ENCODE assay signal across 18 cellular contexts in the genomic region with DNA sequence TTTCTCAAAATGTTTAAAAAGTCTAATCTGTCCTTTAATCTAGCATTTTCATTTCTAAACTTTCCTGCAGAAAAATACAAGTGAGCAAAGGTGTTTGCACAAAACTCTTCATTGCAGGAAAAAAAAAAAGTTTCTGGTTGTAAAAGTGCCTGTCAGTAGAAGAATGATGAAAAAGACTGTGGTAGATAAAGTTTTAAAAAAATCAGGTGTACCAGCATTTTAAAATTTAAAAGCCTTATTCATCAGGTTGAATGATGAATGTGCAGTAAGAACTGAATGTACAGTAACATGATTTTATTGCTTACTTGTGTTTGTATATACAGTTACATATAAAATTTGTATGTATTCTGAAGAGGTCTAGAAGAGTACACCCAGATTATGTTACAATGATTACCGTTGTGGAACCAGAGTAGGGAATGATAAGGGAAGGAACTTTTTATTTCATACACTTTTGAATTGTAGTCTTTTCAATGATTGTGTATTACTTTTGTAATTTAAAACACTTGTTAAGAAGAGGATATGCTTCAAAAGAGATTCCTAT. TPM values are rescaled to one million over a fixed set of nuclear protein-coding genes. Genes with fewer than 3 reads are reported as not detected.
DNase-seq lines count a peak whose midpoint lies in the region; ATAC-seq, FAIRE-seq and TF ChIP-seq lines count a peak whose summit lies in the region.
"Had no signal": no experiment of that assay in that cellular context is flagged by ENCODE, and none has a peak within 500 bp of the region (broad histone marks: within the 10 kb centered on the region; RNA-seq: fewer than 3 reads in every experiment).

No MANE protein-coding gene starts in this region.

- H3K27ac Mint-ChIP-seq in progenitor cell of endocrine pancreas: peak overlapping the region; percentile 9
- H3K27ac Mint-ChIP-seq: HFFc6 had no signal

- no peaks in the 10 kb centered on the region for H3K36me3 ChIP-seq in PC-3 (ENCODE audit: low read depth, low read length)
- H3K36me3 ChIP-seq: BE2C had no signal

- no peaks in the 10 kb centered on the region for H3K9me3 Mint-ChIP-seq in progenitor cell of endocrine pancreas (ENCODE audit: low read depth)
- H3K9me3 Mint-ChIP-seq: HFFc6 had no signal

- peak; percentile 21 for FAIRE-seq in islet of Langerhans (lab: Jason Lieb, UNC)
- FAIRE-seq: HepG2 had no signal

- peaks cover 26% of the 10 kb centered on the region for H3K4me1 Mint-ChIP-seq in progenitor cell of endocrine pancreas (ENCODE audit: low read depth)

- H3K4me3 ChIP-seq in PC-3 (ENCODE audit: low read length): no peak overlapping the region

- no peak overlapping the region for H3K4me3 Mint-ChIP-seq in progenitor cell of endocrine pancreas (ENCODE audit: low read depth)
- H3K4me3 Mint-ChIP-seq: HFFc6 had no signal

- DNase-seq in HEK293T (ENCODE audit: extremely low spot score) (no peak), PC-3 (peak; percentile 12), progenitor cell of endocrine pancreas (ENCODE audit: low spot score, unreplicated experiment) (no peak), KG1 (lab: John Stamatoyannopoulos, UW) (no peak)
- DNase-seq: BE2C, DMS53, GF-D8, HFFc6, KBM-7, NCI-H1105, NCI-H446, NCI-H526, Right ventricle myocardium superior had no signal

- ATAC-seq in PC-3 (peak; percentile 90), HG03159 (IDR thresholded peaks at IDR 0.05; ENCODE audit: unreplicated experiment) (no peak), HG03342 (IDR thresholded peaks at IDR 0.05; ENCODE audit: unreplicated experiment) (no peak)
- ATAC-seq: HepG2 had no signal

- no peaks in the 10 kb centered on the region for H3K27me3 Mint-ChIP-seq in progenitor cell of endocrine pancreas

- no peak overlapping the region for H3K4me2 ChIP-seq in PC-3 (ENCODE audit: low read length)

- H3K9ac ChIP-seq in PC-3 (ENCODE audit: low read length): no peak overlapping the region

- H3F3A ChIP-seq in PC-3 (ENCODE audit: low read length, unreplicated experiment): no peaks in the 10 kb centered on the region

- no peaks in the 10 kb centered on the region for H3K9me2 ChIP-seq in PC-3 (replicated peaks; ENCODE audit: low read length)

- no peak for TF ChIP-seq CTCF in PC-3 (conservative IDR thresholded peaks at IDR 0.05; ENCODE audit: low read depth, low read length)
- TF ChIP-seq CTCF in progenitor cell of endocrine pancreas (IDR thresholded peaks at IDR 0.05; ENCODE audit: unreplicated experiment): no peak

- no peak overlapping the region for H2AFZ ChIP-seq in PC-3 (ENCODE audit: low read length)

- CTCF ChIA-PET in HEK293T (lab: Yijun Ruan, JAX) (no interaction called here), PC-3 (lab: Charles Lee) (no interaction called here)

- no TSS peak for BruUV-seq in PC-3 (replicated peaks; lab: Mats Ljungman, UMichigan)

- no peaks in the 10 kb centered on the region for H3K27me3 ChIP-seq in PC-3 (ENCODE audit: low read length)
- H3K27me3 ChIP-seq: BE2C had no signal

- 0 out of 2 replicates have a peak, but pooled peaks cover 9% of the 10 kb centered on the region for H4K20me1 ChIP-seq in PC-3 (ENCODE audit: low read length)

- no peak overlapping the region for H3K27ac ChIP-seq in PC-3 (ENCODE audit: low read length)
- H3K27ac ChIP-seq: HL-60 had no signal

- peaks cover 24% of the 10 kb centered on the region for H3K36me3 Mint-ChIP-seq in progenitor cell of endocrine pancreas (ENCODE audit: insufficient read depth)

- no peaks in the 10 kb centered on the region for H3K9me3 ChIP-seq in PC-3 (ENCODE audit: low read length)
- H3K9me3 ChIP-seq: BE2C had no signal

- intact Hi-C loops in PC-3 (cut with micrococcal nuclease): loop anchor here (10.0 kb wide), 2 partner anchors 53 to 57 kb away; a partner anchor contains a TSS

- peaks cover 25% of the 10 kb centered on the region for H3K79me2 ChIP-seq in PC-3 (ENCODE audit: low read length)

- H3K4me1 ChIP-seq in PC-3 (ENCODE audit: insufficient read depth, low read length): peaks cover 6% of the 10 kb centered on the region
- H3K4me1 ChIP-seq: BE2C had no signal

- POLR2A ChIA-PET in HEK293T (lab: Yijun Ruan, JAX): no interaction called here
- POLR2A ChIA-PET in PC-3 (lab: Charles Lee; ENCODE audit: unreplicated experiment): no interaction called here

TF ChIP-seq in HEK293T, 16 proteins besides CTCF, POLR2A, EP300 and RAD21:
- TF ChIP-seq, protein P1, sequence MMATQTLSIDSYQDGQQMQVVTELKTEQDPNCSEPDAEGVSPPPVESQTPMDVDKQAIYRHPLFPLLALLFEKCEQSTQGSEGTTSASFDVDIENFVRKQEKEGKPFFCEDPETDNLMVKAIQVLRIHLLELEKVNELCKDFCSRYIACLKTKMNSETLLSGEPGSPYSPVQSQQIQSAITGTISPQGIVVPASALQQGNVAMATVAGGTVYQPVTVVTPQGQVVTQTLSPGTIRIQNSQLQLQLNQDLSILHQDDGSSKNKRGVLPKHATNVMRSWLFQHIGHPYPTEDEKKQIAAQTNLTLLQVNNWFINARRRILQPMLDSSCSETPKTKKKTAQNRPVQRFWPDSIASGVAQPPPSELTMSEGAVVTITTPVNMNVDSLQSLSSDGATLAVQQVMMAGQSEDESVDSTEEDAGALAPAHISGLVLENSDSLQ (IDR thresholded peaks at IDR 0.05): peak; percentile 86
- TF ChIP-seq TARDBP (IDR thresholded peaks at IDR 0.05): no peak

RNA-seq across cellular contexts. Expression of a gene that starts 54.0 kb away (rescaled TPM):
- total RNA-seq in PC-3 (2014; rRNA removed): 27.6 and 28.3 TPM in 2 replicates
- 132 and 136 TPM in 2 replicates for total RNA-seq in progenitor cell of endocrine pancreas
